In the genomic region with DNA sequence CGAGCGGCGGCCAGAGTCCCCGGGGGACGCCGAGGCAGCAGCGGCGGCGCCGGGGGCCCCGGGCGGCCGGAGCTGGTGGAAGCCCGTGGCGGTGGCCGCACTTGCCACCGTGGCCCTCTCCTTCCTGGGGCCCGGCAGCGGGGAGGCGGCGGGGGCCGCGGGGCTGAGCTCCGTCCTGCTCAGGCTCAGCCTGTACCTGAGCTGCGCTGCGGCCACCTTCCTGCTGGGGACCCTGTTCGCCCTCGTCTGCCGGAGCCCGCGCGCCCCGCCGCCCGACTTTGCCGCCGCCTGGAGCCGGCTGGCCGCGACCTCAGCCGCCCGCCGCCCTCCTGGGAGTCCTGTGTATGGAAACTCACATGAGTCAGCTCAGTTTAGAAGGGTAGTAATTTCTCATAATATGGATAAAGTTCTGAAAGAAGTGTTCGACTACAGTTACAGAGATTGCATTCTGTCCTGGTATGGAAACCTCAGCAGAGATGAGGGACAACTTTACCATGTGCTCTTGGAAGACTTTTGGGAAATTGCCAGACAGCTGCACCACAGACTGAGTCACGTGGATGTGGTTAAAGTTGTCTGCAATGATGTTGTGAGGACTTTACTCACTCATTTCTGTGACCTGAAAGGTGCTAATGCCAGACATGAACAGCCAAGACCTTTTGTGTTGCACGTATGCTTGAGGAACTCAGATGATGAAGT, we compare ENCODE assay signal across 8 cellular contexts.
DNase-seq lines count a peak whose midpoint lies in the region; ATAC-seq and TF ChIP-seq lines count a peak whose summit lies in the region.
"Not testable (repeated sequence)": the region's sequence is repeated elsewhere in the genome, so short reads cannot be mapped to it uniquely, and the experiment has no call there.

No MANE protein-coding gene starts in this region.

- H3K9me3 ChIP-seq in HUES6 (ENCODE audit: control insufficient read depth, insufficient read depth, low read depth, low read length) = peaks cover 18% of the 10 kb centered on the region
- not testable (repeated sequence) for H3K9me3 ChIP-seq in gastroesophageal sphincter

- H3K9me3 Mint-ChIP-seq in activated naive CD8-positive, alpha-beta T cell (ENCODE audit: low read depth); stimulated activated naive B cell treated with anti-CD40 and anti-IgM and Interleukin-4, amounts not matched to agents 10 μg/mL and 1 μg/mL and 100 μg/mL, for 72 hours: not testable (repeated sequence)
- peaks cover 54% of the 10 kb centered on the region for H3K9me3 Mint-ChIP-seq in nephron progenitor cell

- ATAC-seq in gastroesophageal sphincter = peak; percentile 70
- ATAC-seq in stimulated activated naive B cell treated with anti-CD40 and anti-IgM and Interleukin-4, amounts not matched to agents 10 μg/mL and 1 μg/mL and 100 μg/mL, for 72 hours (replicated peaks) = peak; percentile 78 to 81

- TF ChIP-seq CTCF in gastroesophageal sphincter (IDR thresholded peaks at IDR 0.05); nephron progenitor cell (IDR thresholded peaks at IDR 0.05): not testable (repeated sequence)

- not testable (repeated sequence) for TF ChIP-seq EP300 in gastroesophageal sphincter (IDR thresholded peaks at IDR 0.05)

- TF ChIP-seq POLR2A in gastroesophageal sphincter (IDR thresholded peaks at IDR 0.05) = not testable (repeated sequence)

- H3K27ac Mint-ChIP-seq in activated naive CD8-positive, alpha-beta T cell = peak overlapping the region; percentile 89
- not testable (repeated sequence) for H3K27ac Mint-ChIP-seq in nephron progenitor cell
- peak overlapping the region; percentile 75 for H3K27ac Mint-ChIP-seq in stimulated activated naive B cell treated with anti-CD40 and anti-IgM and Interleukin-4, amounts not matched to agents 10 μg/mL and 1 μg/mL and 100 μg/mL, for 72 hours

- WGBS in gastroesophageal sphincter (ENCODE audit: low coverage in 1 of 2), 2 donors = 19 to 40% methylated on average over 2 of the region's 46 CpGs

- H3K27ac ChIP-seq in HUES6 (ENCODE audit: low read depth, low read length) = not testable (repeated sequence)
- H3K27ac ChIP-seq in gastroesophageal sphincter = peak overlapping the region in 3 of 4 donors; percentile 75 to 81 (median 76)

- H3K4me1 ChIP-seq in HUES6 (ENCODE audit: control insufficient read depth, insufficient read depth, low read length) = peaks cover 14% of the 10 kb centered on the region
- not testable (repeated sequence) for H3K4me1 ChIP-seq in gastroesophageal sphincter

- H3K4me3 Mint-ChIP-seq in activated naive CD8-positive, alpha-beta T cell = peak overlapping the region; percentile 71
- peak overlapping the region; percentile 70 for H3K4me3 Mint-ChIP-seq in nephron progenitor cell
- H3K4me3 Mint-ChIP-seq in stimulated activated naive B cell treated with anti-CD40 and anti-IgM and Interleukin-4, amounts not matched to agents 10 μg/mL and 1 μg/mL and 100 μg/mL, for 72 hours = peak overlapping the region; percentile 70 to 79

- H3K4me1 Mint-ChIP-seq in activated naive CD8-positive, alpha-beta T cell (ENCODE audit: low read depth) = peaks cover 14% of the 10 kb centered on the region
- peaks cover 27% of the 10 kb centered on the region for H3K4me1 Mint-ChIP-seq in nephron progenitor cell
- H3K4me1 Mint-ChIP-seq in stimulated activated naive B cell treated with anti-CD40 and anti-IgM and Interleukin-4, amounts not matched to agents 10 μg/mL and 1 μg/mL and 100 μg/mL, for 72 hours = peaks cover 9 to 22% of the 10 kb centered on the region in 2 donors

- DNase-seq in EH (ENCODE audit: low read depth) = peak; percentile 79
- DNase-seq in GOT3 (lab: John Stamatoyannopoulos, UW) = peak; percentile 25
- DNase-seq in T-helper 1 cell = peak; percentile 8 to 37 (median 16)
- peak; percentile 60 for DNase-seq in nephron progenitor cell
- DNase-seq in stimulated activated naive B cell treated with anti-CD40 and anti-IgM and Interleukin-4, amounts not matched to agents 10 μg/mL and 1 μg/mL and 100 μg/mL, for 72 hours = peak; percentile 45

- not testable (repeated sequence) for H3K27me3 ChIP-seq in HUES6 (ENCODE audit: control insufficient read depth, insufficient read depth, low read length); gastroesophageal sphincter

- H3K36me3 ChIP-seq in HUES6 (ENCODE audit: control insufficient read depth, insufficient read depth, low read length); gastroesophageal sphincter: not testable (repeated sequence)

- H3K4me3 ChIP-seq in HUES6 (ENCODE audit: low read depth, low read length) = peak overlapping the region; percentile 45; the same call in 1 of the 2 replicates
- H3K4me3 ChIP-seq in gastroesophageal sphincter = peak overlapping the region; percentile 46 to 62

- H3K9ac ChIP-seq in HUES6 (ENCODE audit: low read length) = not testable (repeated sequence)

- H3K27me3 Mint-ChIP-seq in activated naive CD8-positive, alpha-beta T cell; stimulated activated naive B cell treated with anti-CD40 and anti-IgM and Interleukin-4, amounts not matched to agents 10 μg/mL and 1 μg/mL and 100 μg/mL, for 72 hours: not testable (repeated sequence)
- peaks cover 14% of the 10 kb centered on the region for H3K27me3 Mint-ChIP-seq in nephron progenitor cell (ENCODE audit: low read depth, poor library complexity)

- not testable (repeated sequence) for H3K36me3 Mint-ChIP-seq in activated naive CD8-positive, alpha-beta T cell; stimulated activated naive B cell treated with anti-CD40 and anti-IgM and Interleukin-4, amounts not matched to agents 10 μg/mL and 1 μg/mL and 100 μg/mL, for 72 hours
- peaks cover 49% of the 10 kb centered on the region for H3K36me3 Mint-ChIP-seq in nephron progenitor cell (ENCODE audit: low read depth)

Comparison
In these comparisons a context has a peak if more than half of its experiments do, and no peak if none do; other contexts are left out.
1. DNase-seq: peak in every context shown above with its lines; median percentile 79 in EH; 60 in nephron progenitor cell; 45 in stimulated activated naive B cell treated with anti-CD40 and anti-IgM and Interleukin-4, amounts not matched to agents 10 μg/mL and 1 μg/mL and 100 μg/mL, for 72 hours; 25 in GOT3; 16 in T-helper 1 cell.